In genomic region chr5:145520335-145520734, GRCh38 we compare ENCODE assay signal across 21 cellular contexts.
"Had no signal": no experiment of that assay in that cellular context is flagged by ENCODE, and none has a peak within 500 bp of the region (broad histone marks: within the 10 kb centered on the region; RNA-seq: fewer than 3 reads in every experiment).

No MANE protein-coding gene starts in this region.

- H3K79me2 ChIP-seq: hepatocyte had no signal

- FAIRE-seq: islet of Langerhans, small intestine had no signal

- H3K27me3 ChIP-seq: colonic mucosa, hepatocyte, ovary, stomach, transverse colon had no signal

- H3K4me3 ChIP-seq: colonic mucosa, hepatocyte, mucosa of descending colon, ovary, stomach, thoracic aorta, transverse colon had no signal

- H3K36me3 ChIP-seq: colonic mucosa, ovary, stomach, thoracic aorta, transverse colon had no signal

- H3K27ac ChIP-seq: colonic mucosa, hepatocyte, ovary, stomach, thoracic aorta, transverse colon had no signal

- H3K27ac Mint-ChIP-seq: endodermal cell; naive thymus-derived CD8-positive, alpha-beta T cell had no signal

- H3K4me1 ChIP-seq: colonic mucosa, stomach, transverse colon had no signal

- DNase-seq: colonic mucosa; effector CD4-positive, alpha-beta T cell; endodermal cell; foreskin melanocyte; head of caudate nucleus; mammary epithelial cell; mucosa of descending colon; naive thymus-derived CD8-positive, alpha-beta T cell; nucleus accumbens; ovary; right cardiac atrium; small intestine; stimulated activated CD4-positive, alpha-beta T cell treated with anti-CD3 and anti-CD28 coated beads, Interleukin-12 subunit alpha, Interleukin-12 subunit beta, amount 100 ng/mL, for 4 hours; stimulated activated naive CD4-positive, alpha-beta T cell; stomach; substantia nigra; transverse colon had no signal

- H3K9me3 ChIP-seq: colonic mucosa, mucosa of descending colon, ovary had no signal

- H2AFZ ChIP-seq: hepatocyte had no signal

- H3K36me3 Mint-ChIP-seq: naive thymus-derived CD8-positive, alpha-beta T cell had no signal

- H3K4me2 ChIP-seq: hepatocyte had no signal

- H3K4me3 Mint-ChIP-seq: endodermal cell; naive thymus-derived CD8-positive, alpha-beta T cell; neural crest cell had no signal

- H3K4me1 Mint-ChIP-seq: endodermal cell; naive thymus-derived CD8-positive, alpha-beta T cell; neural crest cell had no signal
